Comparison of ENCODE assay signal across 10 cellular contexts in the genomic region with DNA sequence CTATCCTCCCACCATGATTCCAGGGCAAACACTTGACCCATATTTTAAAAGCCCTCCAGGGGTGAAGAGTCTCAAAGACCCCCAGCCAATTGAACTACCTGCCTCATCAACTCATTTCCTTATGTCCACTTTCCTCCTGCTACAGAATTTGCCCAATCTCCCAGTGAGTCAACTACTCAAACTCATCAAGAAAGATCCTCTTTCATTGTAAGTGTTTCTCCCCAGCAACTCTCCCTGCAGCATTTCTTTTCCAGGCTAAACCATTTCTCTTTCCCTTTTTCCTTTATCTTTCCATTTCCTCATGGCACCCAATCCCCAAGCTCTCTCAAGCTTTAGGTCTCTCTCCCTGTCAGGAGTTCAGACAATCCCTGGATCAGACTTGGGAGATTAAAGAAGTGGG. TPM values are rescaled to one million over a fixed set of nuclear protein-coding genes. Genes with fewer than 3 reads are reported as not detected.
DNase-seq lines count a peak whose midpoint lies in the region; ATAC-seq, FAIRE-seq and TF ChIP-seq lines count a peak whose summit lies in the region.
"Had no signal": no experiment of that assay in that cellular context is flagged by ENCODE, and none has a peak within 500 bp of the region (broad histone marks: within the 10 kb centered on the region; RNA-seq: fewer than 3 reads in every experiment).

No MANE protein-coding gene starts in this region.

- H3K27ac Mint-ChIP-seq in activated naive CD4-positive, alpha-beta T cell treated with anti-CD3 and anti-CD28 coated beads, Interleukin-2, amount 10 ng/mL, durations not matched to agents 7 days and 5 days: no peak overlapping the region
- H3K27ac Mint-ChIP-seq in stimulated activated memory B cell treated with anti-CD40 and anti-IgM and Interleukin-4, amounts not matched to agents 10 μg/mL and 1 μg/mL and 100 μg/mL, for 72 hours: no peak overlapping the region

- no peak overlapping the region for H2BK120ac ChIP-seq in H1 (replicated peaks; ENCODE audit: low read depth, low read length)

- peaks cover 15% of the 10 kb centered on the region for H3K36me3 Mint-ChIP-seq in activated naive CD4-positive, alpha-beta T cell treated with anti-CD3 and anti-CD28 coated beads, Interleukin-2, amount 10 ng/mL, durations not matched to agents 7 days and 5 days
- peaks cover 24% of the 10 kb centered on the region for H3K36me3 Mint-ChIP-seq in stimulated activated memory B cell treated with anti-CD40 and anti-IgM and Interleukin-4, amounts not matched to agents 10 μg/mL and 1 μg/mL and 100 μg/mL, for 72 hours

- 0 out of 2 replicates have a peak overlapping the region, but pooled peaks have one; percentile 0 for H2BK15ac ChIP-seq in H1 (ENCODE audit: low read length)

- no peak overlapping the region for H3K56ac ChIP-seq in H1 (replicated peaks; ENCODE audit: insufficient read length, low read depth, low read length)

- CTCF ChIA-PET in activated naive CD4-positive, alpha-beta T cell treated with anti-CD3 and anti-CD28 coated beads, Interleukin-2, amount 10 ng/mL, durations not matched to agents 7 days and 5 days (lab: Charles Lee): interaction anchor here (0.9 to 5.5 kb wide), 4 partner anchors 14 to 129 kb away, joined by 3 to 46 read pairs (median 6); no protein-coding TSS in a partner anchor
- CTCF ChIA-PET in H1 (lab: Charles Lee; ENCODE audit: partially characterized antibody): interaction anchor here (0.6 to 21.2 kb wide), 16 partner anchors 10 to 119 kb away, joined by 3 to 495 read pairs (median 4); a partner anchor contains a TSS

- H3K4me1 Mint-ChIP-seq in activated naive CD4-positive, alpha-beta T cell treated with anti-CD3 and anti-CD28 coated beads, Interleukin-2, amount 10 ng/mL, durations not matched to agents 7 days and 5 days: peaks cover 15% of the 10 kb centered on the region
- H3K4me1 Mint-ChIP-seq in stimulated activated memory B cell treated with anti-CD40 and anti-IgM and Interleukin-4, amounts not matched to agents 10 μg/mL and 1 μg/mL and 100 μg/mL, for 72 hours: peaks cover 21% of the 10 kb centered on the region

- no peak for TF ChIP-seq EP300 in H1 (IDR thresholded peaks at IDR 0.05; ENCODE audit: borderline replicate concordance in 1 of 2, low read depth in 2 of 2, low read length in 2 of 2)

- no peaks in the 10 kb centered on the region for H3K9me3 ChIP-seq in RWPE2 (ENCODE audit: severe bottlenecking)
- no peaks in the 10 kb centered on the region for H3K9me3 ChIP-seq in H1 (ENCODE audit: insufficient read depth in 2 of 2, low read depth in 1 of 2, low read length in 1 of 2)
- H3K9me3 ChIP-seq: sigmoid colon had no signal

- no peak overlapping the region; a peak in 1 of 4 replicates for H3K4me2 ChIP-seq in H1 (ENCODE audit: insufficient read depth in 1 of 2, low read depth in 2 of 2, low read length in 2 of 2)

- no peak overlapping the region for H2AK5ac ChIP-seq in H1 (ENCODE audit: low read depth, low read length)

- no peak overlapping the region for H2BK12ac ChIP-seq in H1 (ENCODE audit: low read depth, low read length)

- H3K36me3 ChIP-seq in RWPE2 (ENCODE audit: low read depth) (peaks cover 40% of the 10 kb centered on the region), H1 (ENCODE audit: control insufficient read depth in 2 of 4, insufficient read depth in 4 of 4, low read length in 3 of 4) (peaks cover 0 to 11% (median under 1%) of the 10 kb centered on the region in 4 experiments; a peak in 4 of 8 replicates)

- no peak overlapping the region for H3K23ac ChIP-seq in H1 (ENCODE audit: insufficient read length)

- peaks cover 9% of the 10 kb centered on the region; the same call in 1 of the 2 replicates for H3K23me2 ChIP-seq in H1 (ENCODE audit: low read depth, low read length)

- H3K18ac ChIP-seq in H1 (ENCODE audit: extremely low read depth, low read length): no peak overlapping the region

- no peak overlapping the region for H4K8ac ChIP-seq in H1 (ENCODE audit: extremely low read depth, insufficient read depth, low read length)

- H2BK5ac ChIP-seq in H1 (ENCODE audit: low read depth, low read length): no peak overlapping the region

- H3K4me1 ChIP-seq in RWPE2 (ENCODE audit: insufficient read depth, poor library complexity, severe bottlenecking): no peaks in the 10 kb centered on the region
- peaks cover 0 to 4% (median 2%) of the 10 kb centered on the region in 4 experiments; a peak in 3 of 7 replicates for H3K4me1 ChIP-seq in H1 (replicated peaks in 1 of 4; ENCODE audit: control insufficient read depth in 3 of 4, insufficient read depth in 4 of 4, low read length in 3 of 4)

- no peak for TF ChIP-seq RAD21 in H1 (IDR thresholded peaks at IDR 0.05 in 1 of 2, conservative IDR thresholded peaks at IDR 0.05 in 1 of 2; ENCODE audit: low read depth in 2 of 2, low read length in 2 of 2)

- no peak overlapping the region for H2BK20ac ChIP-seq in H1 (ENCODE audit: low read length)

- no peak for DNase-seq in activated naive CD4-positive, alpha-beta T cell treated with anti-CD3 and anti-CD28 coated beads, Interleukin-2, amount 10 ng/mL, durations not matched to agents 7 days and 5 days
- DNase-seq in activated naive CD4-positive, alpha-beta T cell (lab: John Stamatoyannopoulos, UW): no peak
- DNase-seq in RWPE2 (ENCODE audit: low spot score) (no peak), H1 (ENCODE audit: low read depth in 1 of 2, low spot score in 2 of 2) (no peak), coronary artery (ENCODE audit: low spot score) (no peak), medulla oblongata (ENCODE audit: extremely low spot score) (no peak), HT-29 (ENCODE audit: low spot score) (no peak)

- no peak overlapping the region for H4K5ac ChIP-seq in H1 (ENCODE audit: insufficient read length, low read depth, low read length)

- H3K9me3 Mint-ChIP-seq in activated naive CD4-positive, alpha-beta T cell treated with anti-CD3 and anti-CD28 coated beads, Interleukin-2, amount 10 ng/mL, durations not matched to agents 7 days and 5 days: no peaks in the 10 kb centered on the region
- no peaks in the 10 kb centered on the region for H3K9me3 Mint-ChIP-seq in stimulated activated memory B cell treated with anti-CD40 and anti-IgM and Interleukin-4, amounts not matched to agents 10 μg/mL and 1 μg/mL and 100 μg/mL, for 72 hours

- peak overlapping the region; percentile 77 for H3K4me3 Mint-ChIP-seq in activated naive CD4-positive, alpha-beta T cell treated with anti-CD3 and anti-CD28 coated beads, Interleukin-2, amount 10 ng/mL, durations not matched to agents 7 days and 5 days
- peak overlapping the region; percentile 83 for H3K4me3 Mint-ChIP-seq in stimulated activated memory B cell treated with anti-CD40 and anti-IgM and Interleukin-4, amounts not matched to agents 10 μg/mL and 1 μg/mL and 100 μg/mL, for 72 hours

- H3K9ac ChIP-seq in H1 (replicated peaks in 1 of 4; ENCODE audit: extremely low read depth in 1 of 4, low read depth in 3 of 4, low read length in 3 of 4): no peak overlapping the region

- no peak for ATAC-seq in RWPE2 (ENCODE audit: low read depth)
- no peak for ATAC-seq in stimulated activated memory B cell treated with anti-CD40 and anti-IgM and Interleukin-4, amounts not matched to agents 10 μg/mL and 1 μg/mL and 100 μg/mL, for 72 hours

- no peak for TF ChIP-seq POLR2A in H1 (IDR thresholded peaks at IDR 0.05; ENCODE audit: control extremely low read depth in 1 of 2, low read depth in 2 of 2, low read length in 2 of 2)

- POLR2A ChIA-PET in H1 (lab: Charles Lee; ENCODE audit: partially characterized antibody): interaction anchor here (0.7 to 4.3 kb wide), 3 partner anchors 17 to 54 kb away, joined by 3 to 43 read pairs (median 3); a partner anchor contains a TSS

- TF ChIP-seq CTCF in RWPE2 (IDR thresholded peaks at IDR 0.05; ENCODE audit: poor library complexity, severe bottlenecking) (no peak), H1 (IDR thresholded peaks at IDR 0.05; ENCODE audit: control extremely low read depth in 1 of 3, insufficient read depth in 1 of 3, low read depth in 1 of 3, low read length in 3 of 3) (no peak), coronary artery (IDR thresholded peaks at IDR 0.05) (no peak)

- no peak overlapping the region for H4K91ac ChIP-seq in H1 (replicated peaks; ENCODE audit: insufficient read length, low read length)

- H3K14ac ChIP-seq in H1 (ENCODE audit: insufficient read length): no peak overlapping the region

- peaks cover 0 to 2% of the 10 kb centered on the region in 2 experiments for H4K20me1 ChIP-seq in H1 (replicated peaks in 1 of 2; ENCODE audit: control insufficient read depth in 1 of 2, insufficient read depth in 2 of 2, low read length in 2 of 2)

- no peak overlapping the region for H3K4me3 ChIP-seq in RWPE2 (ENCODE audit: severe bottlenecking)
- H3K4me3 ChIP-seq in H1 (ENCODE audit: extremely low read depth in 1 of 4, insufficient read depth in 2 of 4, low read depth in 3 of 4, low read length in 4 of 4): no peak overlapping the region
- H3K4me3 ChIP-seq in coronary artery: no peak overlapping the region

- peak overlapping the region; percentile 79 for H3K27ac ChIP-seq in RWPE2 (ENCODE audit: poor library complexity, severe bottlenecking)
- H3K27ac ChIP-seq in H1 (ENCODE audit: low read depth, low read length): no peak overlapping the region
- H3K27ac ChIP-seq in coronary artery: no peak overlapping the region
- H3K27ac ChIP-seq: sigmoid colon had no signal

- no peaks in the 10 kb centered on the region for H3K79me2 ChIP-seq in H1 (ENCODE audit: control insufficient read depth in 1 of 2, insufficient read depth in 2 of 2, low read length in 2 of 2)

- H3K27me3 ChIP-seq in RWPE2 (ENCODE audit: insufficient read depth, poor library complexity, severe bottlenecking) (no peaks in the 10 kb centered on the region), H1 (replicated peaks in 1 of 4; ENCODE audit: control insufficient read depth in 3 of 4, extremely low read depth in 1 of 4, insufficient read depth in 3 of 4, low read length in 3 of 4) (peaks cover 7 to 25% (median 19%) of the 10 kb centered on the region in 4 experiments)

- no peak overlapping the region for H2AFZ ChIP-seq in H1 (ENCODE audit: low read length)

- no peak for FAIRE-seq in H1 (lab: Jason Lieb, UNC)
- FAIRE-seq: bronchial epithelial cell had no signal

- H3K79me1 ChIP-seq in H1 (ENCODE audit: low read depth, low read length): no peaks in the 10 kb centered on the region

- peaks cover 38% of the 10 kb centered on the region for H3K27me3 Mint-ChIP-seq in activated naive CD4-positive, alpha-beta T cell treated with anti-CD3 and anti-CD28 coated beads, Interleukin-2, amount 10 ng/mL, durations not matched to agents 7 days and 5 days
- H3K27me3 Mint-ChIP-seq in stimulated activated memory B cell treated with anti-CD40 and anti-IgM and Interleukin-4, amounts not matched to agents 10 μg/mL and 1 μg/mL and 100 μg/mL, for 72 hours: peaks cover 8% of the 10 kb centered on the region

- no peak overlapping the region for H3K4ac ChIP-seq in H1 (replicated peaks; ENCODE audit: insufficient read length, low read depth, low read length)

RNA-seq across cellular contexts. Expression of a gene that starts 1.5 kb away (rescaled TPM):
- total RNA-seq in H1 (2021; fragmentation: NEBNext Ultra II Directional; extraction: Animal tissue kit (Norgen Biotek cat#: 25700)): 0.37 and 0.67 TPM in 2 replicates
- polyA plus RNA-seq in H1 (2011; rRNA removed): 0.80 and 1.6 TPM in 2 replicates
- polyA plus RNA-seq in H1 (2011; cell fraction: cytosol; rRNA removed): 1.0 TPM
- polyA plus RNA-seq in H1 (2011; cell fraction: nucleus; rRNA removed): 1.2 TPM
- polyA plus RNA-seq in H1 (2012, experiment 1 of 2): 0.25 to 0.88 TPM (median 0.55 TPM) in 4 replicates
- polyA plus RNA-seq in H1 (2012, experiment 2 of 2): 1.2 TPM
- 0.47 TPM for polyA plus RNA-seq in H1 (2013, experiment 1 of 2)
- polyA plus RNA-seq in H1 (2013, experiment 2 of 2): 0.37 TPM
- polyA minus RNA-seq in H1 (2011; rRNA and poly(A)+ RNA removed): 0.15 and 0.22 TPM in 2 replicates
- polyA minus RNA-seq in H1 (2011; cell fraction: cytosol; rRNA and poly(A)+ RNA removed): not detected
- not detected for polyA minus RNA-seq in H1 (2011; cell fraction: nucleus; rRNA and poly(A)+ RNA removed)
- total RNA-seq in HT-29 (2014; rRNA removed; shearing (Covaris generic)): 0.10 and 0.34 TPM in 2 replicates
- total RNA-seq: sigmoid colon had no signal

RNA-seq across cellular contexts. Expression of a gene that starts 23.5 kb away (rescaled TPM):
- total RNA-seq in H1 (2021; fragmentation: NEBNext Ultra II Directional; extraction: Animal tissue kit (Norgen Biotek cat#: 25700)): 36.8 and 40.4 TPM in 2 replicates
- 30.7 and 50.1 TPM in 2 replicates for polyA plus RNA-seq in H1 (2011; rRNA removed)
- polyA plus RNA-seq in H1 (2011; cell fraction: cytosol; rRNA removed): 31.0 TPM
- 80.4 TPM for polyA plus RNA-seq in H1 (2011; cell fraction: nucleus; rRNA removed)
- 25.7 to 35.7 TPM (median 33.7 TPM) in 4 replicates for polyA plus RNA-seq in H1 (2012, experiment 1 of 2)
- 28.5 TPM for polyA plus RNA-seq in H1 (2012, experiment 2 of 2)
- 29.1 TPM for polyA plus RNA-seq in H1 (2013, experiment 1 of 2)
- polyA plus RNA-seq in H1 (2013, experiment 2 of 2): 26.5 TPM
- polyA minus RNA-seq in H1 (2011; rRNA and poly(A)+ RNA removed): 15.9 and 17.5 TPM in 2 replicates
- 14.8 TPM for polyA minus RNA-seq in H1 (2011; cell fraction: cytosol; rRNA and poly(A)+ RNA removed)
- polyA minus RNA-seq in H1 (2011; cell fraction: nucleus; rRNA and poly(A)+ RNA removed): 19.9 TPM
- total RNA-seq in HT-29 (2014; rRNA removed; shearing (Covaris generic)): 19.9 and 20.4 TPM in 2 replicates

RNA-seq across cellular contexts. Expression of a gene that starts 26.5 kb away (rescaled TPM):
- 21.0 and 24.6 TPM in 2 replicates for total RNA-seq in H1 (2021; fragmentation: NEBNext Ultra II Directional; extraction: Animal tissue kit (Norgen Biotek cat#: 25700))
- 15.5 and 22.3 TPM in 2 replicates for polyA plus RNA-seq in H1 (2011; rRNA removed)
- polyA plus RNA-seq in H1 (2011; cell fraction: cytosol; rRNA removed): 13.9 TPM
- polyA plus RNA-seq in H1 (2011; cell fraction: nucleus; rRNA removed): 52.6 TPM
- 15.1 to 19.4 TPM (median 15.8 TPM) in 4 replicates for polyA plus RNA-seq in H1 (2012, experiment 1 of 2)
- polyA plus RNA-seq in H1 (2012, experiment 2 of 2): 16.5 TPM
- 20.3 TPM for polyA plus RNA-seq in H1 (2013, experiment 1 of 2)
- polyA plus RNA-seq in H1 (2013, experiment 2 of 2): 19.2 TPM
- polyA minus RNA-seq in H1 (2011; rRNA and poly(A)+ RNA removed): 10.9 and 14.8 TPM in 2 replicates
- 11.5 TPM for polyA minus RNA-seq in H1 (2011; cell fraction: cytosol; rRNA and poly(A)+ RNA removed)
- 25.2 TPM for polyA minus RNA-seq in H1 (2011; cell fraction: nucleus; rRNA and poly(A)+ RNA removed)
- 18.6 and 18.8 TPM in 2 replicates for total RNA-seq in HT-29 (2014; rRNA removed; shearing (Covaris generic))

RNA-seq across cellular contexts. Expression of a gene that starts 56.3 kb away (rescaled TPM):
- total RNA-seq in H1 (2021; fragmentation: NEBNext Ultra II Directional; extraction: Animal tissue kit (Norgen Biotek cat#: 25700)): 0.26 and 0.69 TPM in 2 replicates
- polyA plus RNA-seq in H1 (2011; rRNA removed): 0.24 and 0.25 TPM in 2 replicates
- polyA plus RNA-seq in H1 (2011; cell fraction: cytosol; rRNA removed): 0.22 TPM
- polyA plus RNA-seq in H1 (2011; cell fraction: nucleus; rRNA removed): 0.21 TPM
- polyA plus RNA-seq in H1 (2012, experiment 1 of 2): 0.15 to 0.60 TPM (median 0.34 TPM) in 4 replicates
- 0.45 TPM for polyA plus RNA-seq in H1 (2012, experiment 2 of 2)
- polyA plus RNA-seq in H1 (2013, experiment 1 of 2): 0.24 TPM
- 0.20 TPM for polyA plus RNA-seq in H1 (2013, experiment 2 of 2)
- 0.22 TPM in 2 replicates for polyA minus RNA-seq in H1 (2011; rRNA and poly(A)+ RNA removed)
- 0.88 TPM for polyA minus RNA-seq in H1 (2011; cell fraction: cytosol; rRNA and poly(A)+ RNA removed)
- 1.1 TPM for polyA minus RNA-seq in H1 (2011; cell fraction: nucleus; rRNA and poly(A)+ RNA removed)
- 1.4 and 2.0 TPM in 2 replicates for total RNA-seq in HT-29 (2014; rRNA removed; shearing (Covaris generic))
